ENCODE assay signal across 10 cellular contexts in genomic region chrX:73916931-73917657, GRCh38.
DNase-seq lines count a peak whose midpoint lies in the region; ATAC-seq, FAIRE-seq and TF ChIP-seq lines count a peak whose summit lies in the region.
"Had no signal": no experiment of that assay in that cellular context is flagged by ENCODE, and none has a peak within 500 bp of the region (broad histone marks: within the 10 kb centered on the region; RNA-seq: fewer than 3 reads in every experiment).

No MANE protein-coding gene starts in this region.

- POLR2A ChIA-PET in SK-N-SH (lab: Yijun Ruan, JAX): no interaction called here

- H3K9me2 ChIP-seq in SK-N-SH: no peaks in the 10 kb centered on the region

- FAIRE-seq in small intestine (lab: Jason Lieb, UNC): no peak

- no peaks in the 10 kb centered on the region for H3K36me3 ChIP-seq in H7 (replicated peaks; ENCODE audit: control insufficient read depth, insufficient read depth, low read length)
- H3K36me3 ChIP-seq in SK-N-SH (replicated peaks in 1 of 2; ENCODE audit: control insufficient read depth in 1 of 2, insufficient read depth in 2 of 2, low read length in 1 of 2): no peaks in the 10 kb centered on the region
- no peaks in the 10 kb centered on the region for H3K36me3 ChIP-seq in small intestine (ENCODE audit: control insufficient read depth in 2 of 2, insufficient read depth in 2 of 2, low read length in 2 of 2)

- H3K9ac ChIP-seq in SK-N-SH: peak overlapping the region; percentile 66

- TF ChIP-seq CTCF in SK-N-SH (IDR thresholded peaks at IDR 0.05): no peak

- peak overlapping the region; percentile 56 for H3K4me2 ChIP-seq in SK-N-SH

- no peak for ATAC-seq in HG03439 (IDR thresholded peaks at IDR 0.05; ENCODE audit: unreplicated experiment)

- peak in 1 of 2 experiments; percentile 48; a peak in 2 of 4 replicates for TF ChIP-seq EP300 in SK-N-SH (IDR thresholded peaks at IDR 0.05; ENCODE audit: borderline replicate concordance in 1 of 2, low read depth in 1 of 2, low read length in 1 of 2)

- H3K4me3 ChIP-seq in H7 (ENCODE audit: insufficient read depth, low read depth, low read length) (no peak overlapping the region), SK-N-SH (ENCODE audit: low read depth in 2 of 2, low read length in 1 of 2) (peak overlapping the region in 1 of 2 experiments; percentile 33; a peak in 2 of 4 replicates), small intestine (ENCODE audit: low read depth in 1 of 2, low read length in 2 of 2) (no peak overlapping the region)

- H3K9me3 ChIP-seq in SK-N-SH (no peaks in the 10 kb centered on the region), small intestine (ENCODE audit: control insufficient read depth, low read depth) (no peaks in the 10 kb centered on the region)

- CTCF ChIA-PET in SK-N-SH (lab: Yijun Ruan, JAX): interaction anchor here (1.3 kb wide), 1 partner anchor 9 kb away, joined by 4 read pairs; no protein-coding TSS in a partner anchor

- H3K27me3 ChIP-seq in H7 (ENCODE audit: control insufficient read depth, insufficient read depth, low read length) (no peaks in the 10 kb centered on the region), SK-N-SH (ENCODE audit: insufficient read depth) (no peaks in the 10 kb centered on the region), small intestine (ENCODE audit: control insufficient read depth in 2 of 2, insufficient read depth in 2 of 2, low read length in 2 of 2) (no peaks in the 10 kb centered on the region)

- H3K27ac ChIP-seq in SK-N-SH (ENCODE audit: low read depth in 2 of 2, low read length in 1 of 2) (peak overlapping the region; percentile 81 to 98; a peak in 3 of 4 replicates), small intestine (ENCODE audit: low read depth in 1 of 2, low read length in 1 of 2) (no peak overlapping the region)

- no peaks in the 10 kb centered on the region for H4K20me1 ChIP-seq in SK-N-SH (ENCODE audit: insufficient read depth)

- 59% methylated on average over 2 of the region's 2 CpGs for WGBS in SK-N-SH (ENCODE audit: low lambda C conversion rate)
- 61 to 68% (median 61%) methylated on average over 2 of the region's 2 CpGs for WGBS in small intestine, 3 donors

- TF ChIP-seq RAD21 in SK-N-SH (IDR thresholded peaks at IDR 0.05; ENCODE audit: low read length): no peak

- peaks cover 32% of the 10 kb centered on the region for H3F3A ChIP-seq in SK-N-SH (replicated peaks; ENCODE audit: insufficient read depth)

- H2AFZ ChIP-seq in SK-N-SH (ENCODE audit: low read depth): peak overlapping the region; percentile 54; the same call in 1 of the 2 replicates

- DNase-seq in H7: peak; percentile 32
- no peak for DNase-seq in SK-N-SH
- DNase-seq in glomerular endothelial cell (ENCODE audit: extremely low read depth, low read depth, low spot score): peak; percentile 88
- peak; percentile 36 for DNase-seq in small intestine
- no peak for DNase-seq in NCI-H2107 (lab: John Stamatoyannopoulos, UW)
- DNase-seq in SKM-1 (lab: John Stamatoyannopoulos, UW; ENCODE audit: unreplicated experiment): no peak
- DNase-seq in NCI-H2107 treated with DMSO at 0.1 percent for 48 hours (lab: John Stamatoyannopoulos, UW; ENCODE audit: unreplicated experiment): no peak
- DNase-seq: activated CD4-positive, alpha-beta T cell treated with anti-CD3 and anti-CD28 coated beads, Interleukin-2, amount 10 ng/mL, durations not matched to agents 7 days and 5 days; NCI-H524 treated with DMSO at 0.1 percent for 48 hours had no signal

- H3K4me1 ChIP-seq in SK-N-SH (ENCODE audit: control insufficient read depth in 1 of 2, insufficient read depth in 2 of 2, low read depth in 1 of 2, low read length in 1 of 2) (peaks cover 0 to 36% of the 10 kb centered on the region in 2 experiments; a peak in 2 of 4 replicates), small intestine (ENCODE audit: control insufficient read depth in 2 of 2, insufficient read depth in 1 of 2, low read depth in 1 of 2, low read length in 1 of 2) (no peaks in the 10 kb centered on the region)

- no peaks in the 10 kb centered on the region for H3K79me2 ChIP-seq in SK-N-SH (ENCODE audit: insufficient read depth)

TF ChIP-seq in SK-N-SH, 30 proteins besides CTCF, POLR2A, EP300 and RAD21 (continues in another document):
- TF ChIP-seq FOSL2 (IDR thresholded peaks at IDR 0.05; ENCODE audit: borderline replicate concordance, low read depth) (peak; percentile 83), JUND (IDR thresholded peaks at IDR 0.05) (peak; percentile 88), CHD2 (IDR thresholded peaks at IDR 0.05; ENCODE audit: low read length, partially characterized antibody) (no peak), MXI1 (IDR thresholded peaks at IDR 0.05; ENCODE audit: low read depth, low read length) (no peak), FOXJ3 (CRISPR knock-in tag; IDR thresholded peaks at IDR 0.05) (no peak), SMC3 (IDR thresholded peaks at IDR 0.05; ENCODE audit: low read depth, low read length) (no peak), MAX (IDR thresholded peaks at IDR 0.05; ENCODE audit: low read depth) (peak; percentile 16; the same call in 1 of the 2 replicates), TAF1 (IDR thresholded peaks at IDR 0.05; ENCODE audit: borderline replicate concordance, low read depth, low read length) (no peak), REST (IDR thresholded peaks at IDR 0.05; ENCODE audit: low read depth, low read length) (no peak), TCF12 (IDR thresholded peaks at IDR 0.05) (peak; percentile 81), RFX5 (IDR thresholded peaks at IDR 0.05; ENCODE audit: low read length) (no peak), ELF1 (IDR thresholded peaks at IDR 0.05) (no peak), RCOR1 (IDR thresholded peaks at IDR 0.05; ENCODE audit: low read length) (no peak), RXRA (IDR thresholded peaks at IDR 0.05; ENCODE audit: borderline replicate concordance, low read depth) (peak; percentile 94), ZBTB33 (IDR thresholded peaks at IDR 0.05; ENCODE audit: borderline replicate concordance, low read depth) (no peak), USF2 (IDR thresholded peaks at IDR 0.05; ENCODE audit: borderline replicate concordance, low read depth, low read length) (no peak), YY1 (IDR thresholded peaks at IDR 0.05; ENCODE audit: low read depth) (no peak), SIN3A (IDR thresholded peaks at IDR 0.05; ENCODE audit: borderline replicate concordance, low read depth, low read length) (no peak), GABPA (IDR thresholded peaks at IDR 0.05; ENCODE audit: low read depth) (no peak), FOXM1 (IDR thresholded peaks at IDR 0.05; ENCODE audit: low read depth) (peak; percentile 62; the same call in 1 of the 2 replicates), POLR2AphosphoS5 (IDR thresholded peaks at IDR 0.05; ENCODE audit: low read depth, low read length) (peak; percentile 58; the same call in 1 of the 2 replicates), NRF1 (IDR thresholded peaks at IDR 0.05; ENCODE audit: low read depth, low read length) (no peak)

Comparison
In these comparisons a context has a peak if more than half of its experiments do, and no peak if none do; other contexts are left out.
1. DNase-seq: peak in H7 (single experiment), glomerular endothelial cell (single experiment) and small intestine (single experiment); none in SK-N-SH (single experiment), NCI-H2107 (single experiment), SKM-1 (single experiment) and NCI-H2107 treated with DMSO at 0.1 percent for 48 hours (single experiment).
2. H3K27ac ChIP-seq: peak in SK-N-SH (2 of 2); none in small intestine (0 of 2).